ENCODE assay signal across 20 cellular contexts in the genomic region with DNA sequence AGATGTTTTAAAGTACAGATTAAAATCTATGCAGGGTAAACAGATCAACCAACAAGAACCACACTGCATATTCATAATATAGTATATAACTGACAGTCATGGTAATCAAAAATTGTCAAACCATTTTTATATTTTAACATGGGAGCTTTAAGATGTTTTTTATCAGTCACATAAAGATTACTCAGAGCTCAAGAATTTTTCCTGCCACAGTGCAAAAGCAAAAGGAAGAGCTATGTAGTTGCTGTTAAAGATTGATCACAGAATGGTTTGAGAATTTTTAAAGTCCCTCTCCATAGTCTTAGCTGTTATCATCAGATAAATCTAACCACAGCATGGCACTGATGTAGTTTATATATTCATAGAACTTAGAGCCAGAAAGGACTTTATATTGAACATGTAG. TPM values are rescaled to one million over a fixed set of nuclear protein-coding genes. Genes with fewer than 3 reads are reported as not detected.
"Had no signal": no experiment of that assay in that cellular context is flagged by ENCODE, and none has a peak within 500 bp of the region (broad histone marks: within the 10 kb centered on the region; RNA-seq: fewer than 3 reads in every experiment).

No MANE protein-coding gene starts in this region.

- H3K4me1 Mint-ChIP-seq: natural killer cell; stimulated activated effector memory CD8-positive, alpha-beta T cell treated with anti-CD3 and anti-CD28 coated beads, Interleukin-12 subunit alpha, Interleukin-12 subunit beta, amount 100 ng/mL, for 72 hours; T-helper 17 cell had no signal

- H3K27ac Mint-ChIP-seq: dendritic cell treated with granulocyte-macrophage colony-stimulating factor and Interleukin-4, amounts not matched to agents 40 ng/mL and 50 ng/mL, for 4 days; natural killer cell; stimulated activated effector memory CD8-positive, alpha-beta T cell treated with anti-CD3 and anti-CD28 coated beads, Interleukin-12 subunit alpha, Interleukin-12 subunit beta, amount 100 ng/mL, for 72 hours; T-helper 17 cell; type B pancreatic cell had no signal

- H2AFZ ChIP-seq: parathyroid adenoma had no signal

- H3K79me2 ChIP-seq: parathyroid adenoma had no signal

- DNase-seq: activated CD4-positive, alpha-beta T cell treated with anti-CD3 and anti-CD28 coated beads, Interleukin-2, amount 50 U/mL, for 1 hour; activated CD4-positive, CD25-positive, alpha-beta regulatory T cell treated with anti-CD3 and anti-CD28 coated beads, Interleukin-2, amount 50 U/mL, for 72 hours; activated naive CD4-positive, alpha-beta T cell treated with Interleukin-2 at 50 U/mL for 16 hours; aorta; cerebellar nuclear complex; effector CD8-positive, alpha-beta T cell; lower lobe of right lung; natural killer cell; stimulated activated CD4-positive, alpha-beta T cell treated with anti-CD3 and anti-CD28 coated beads, Interleukin-4, amount 100 ng/mL, for 24 hours; stomach; T-helper 17 cell; testis had no signal

- H3K36me3 Mint-ChIP-seq: natural killer cell; stimulated activated effector memory CD8-positive, alpha-beta T cell treated with anti-CD3 and anti-CD28 coated beads, Interleukin-12 subunit alpha, Interleukin-12 subunit beta, amount 100 ng/mL, for 72 hours; type B pancreatic cell had no signal

- ATAC-seq: esophagus mucosa; lower lobe of right lung; natural killer cell; sciatic nerve; stimulated activated effector memory CD8-positive, alpha-beta T cell treated with anti-CD3 and anti-CD28 coated beads, Interleukin-12 subunit alpha, Interleukin-12 subunit beta, amount 100 ng/mL, for 72 hours; T-helper 17 cell had no signal

- H3K27me3 ChIP-seq: stomach, testis had no signal

- H3K4me3 Mint-ChIP-seq: dendritic cell treated with granulocyte-macrophage colony-stimulating factor and Interleukin-4, amounts not matched to agents 40 ng/mL and 50 ng/mL, for 4 days; natural killer cell; stimulated activated effector memory CD8-positive, alpha-beta T cell treated with anti-CD3 and anti-CD28 coated beads, Interleukin-12 subunit alpha, Interleukin-12 subunit beta, amount 100 ng/mL, for 72 hours; T-helper 17 cell; type B pancreatic cell had no signal

- H3K4me3 ChIP-seq: breast epithelium, lower lobe of right lung, stomach, testis had no signal

- H3K4me1 ChIP-seq: breast epithelium, lower lobe of right lung, parathyroid adenoma, stomach, testis had no signal

- H3K27ac ChIP-seq: breast epithelium, lower lobe of right lung, parathyroid adenoma, stomach, testis, VCaP had no signal

- H3K36me3 ChIP-seq: breast epithelium, lower lobe of right lung, stomach had no signal

- H3K9me3 ChIP-seq: breast epithelium, lower lobe of right lung, stomach, testis had no signal

- H3K27me3 Mint-ChIP-seq: dendritic cell treated with granulocyte-macrophage colony-stimulating factor and Interleukin-4, amounts not matched to agents 40 ng/mL and 50 ng/mL, for 4 days; T-helper 17 cell; type B pancreatic cell had no signal

- H3K9me3 Mint-ChIP-seq: dendritic cell treated with granulocyte-macrophage colony-stimulating factor and Interleukin-4, amounts not matched to agents 40 ng/mL and 50 ng/mL, for 4 days; natural killer cell; stimulated activated effector memory CD8-positive, alpha-beta T cell treated with anti-CD3 and anti-CD28 coated beads, Interleukin-12 subunit alpha, Interleukin-12 subunit beta, amount 100 ng/mL, for 72 hours; type B pancreatic cell had no signal

- H3K9ac ChIP-seq: parathyroid adenoma had no signal

RNA-seq across cellular contexts. Expression of a gene that starts 47.0 kb away (rescaled TPM):
- total RNA-seq: natural killer cell, T-helper 17 cell had no signal
